ENCODE assay signal across 17 cellular contexts in genomic region chr15:25184356-25185155, GRCh38.
"Had no signal": no experiment of that assay in that cellular context is flagged by ENCODE, and none has a peak within 500 bp of the region (broad histone marks: within the 10 kb centered on the region; RNA-seq: fewer than 3 reads in every experiment).

No MANE protein-coding gene starts in this region.

- H3K27ac ChIP-seq: colonic mucosa, esophagus muscularis mucosa, thyroid gland, uterus had no signal

- H3K27ac Mint-ChIP-seq: activated naive CD4-positive, alpha-beta T cell treated with anti-CD3 and anti-CD28 coated beads, Interleukin-2, amount 50 U/mL, for 72 hours; activated T-helper 2 cell treated with anti-CD3 and anti-CD28 coated beads, Interferon-gamma antibody, Interleukin-2, Interleukin-4, amounts not matched to agents 10 μg/mL and 5 μg/mL and 100 μg/mL, durations not matched to agents 14 hours and 24 hours and 36 hours; naive B cell; stimulated activated memory B cell treated with anti-CD40 and anti-IgM and Interleukin-4, amounts not matched to agents 10 μg/mL and 1 μg/mL and 100 μg/mL, for 72 hours; T-cell had no signal

- H3K36me3 ChIP-seq: colonic mucosa, esophagus muscularis mucosa, thyroid gland, uterus had no signal

- DNase-seq: activated CD4-positive, alpha-beta T cell treated with anti-CD3 and anti-CD28 coated beads for 1 hour; activated CD4-positive, alpha-beta T cell treated with anti-CD3 and anti-CD28 coated beads, Interleukin-2, amount 50 U/mL, for 4 hours; caudate nucleus; colonic mucosa; hippocampal formation; naive B cell; SK-N-SH; stimulated activated CD4-positive, alpha-beta T cell treated with anti-CD3 and anti-CD28 coated beads, Interleukin-2, amount 100 ng/mL, for 48 hours; T-helper 9 cell; thyroid gland; uterus had no signal

- H3K27me3 Mint-ChIP-seq: naive B cell; stimulated activated memory B cell treated with anti-CD40 and anti-IgM and Interleukin-4, amounts not matched to agents 10 μg/mL and 1 μg/mL and 100 μg/mL, for 72 hours; T-cell had no signal

- H3K4me1 Mint-ChIP-seq: naive B cell; stimulated activated memory B cell treated with anti-CD40 and anti-IgM and Interleukin-4, amounts not matched to agents 10 μg/mL and 1 μg/mL and 100 μg/mL, for 72 hours; T-cell had no signal

- H3K4me2 ChIP-seq: SK-N-SH had no signal

- H3K27me3 ChIP-seq: colonic mucosa, esophagus muscularis mucosa, thyroid gland, uterus had no signal

- ATAC-seq: activated naive CD4-positive, alpha-beta T cell treated with anti-CD3 and anti-CD28 coated beads, Interleukin-2, amount 50 U/mL, for 72 hours; stimulated activated memory B cell treated with anti-CD40 and anti-IgM and Interleukin-4, amounts not matched to agents 10 μg/mL and 1 μg/mL and 100 μg/mL, for 72 hours; T-cell had no signal

- H3K9me3 ChIP-seq: colonic mucosa, SK-N-SH, thyroid gland, uterus had no signal

- H3K9ac ChIP-seq: SK-N-SH had no signal

- H3K4me3 ChIP-seq: colonic mucosa, esophagus muscularis mucosa, lung, thyroid gland, uterus had no signal

- H3K4me3 Mint-ChIP-seq: naive B cell; stimulated activated memory B cell treated with anti-CD40 and anti-IgM and Interleukin-4, amounts not matched to agents 10 μg/mL and 1 μg/mL and 100 μg/mL, for 72 hours; T-cell had no signal

- H3K4me1 ChIP-seq: colonic mucosa, esophagus muscularis mucosa, thyroid gland, uterus had no signal

- H3K36me3 Mint-ChIP-seq: naive B cell; stimulated activated memory B cell treated with anti-CD40 and anti-IgM and Interleukin-4, amounts not matched to agents 10 μg/mL and 1 μg/mL and 100 μg/mL, for 72 hours; T-cell had no signal
